Comparison of ENCODE assay signal across 10 cellular contexts in genomic region chr20:35467339-35468224, GRCh38. TPM values are rescaled to one million over a fixed set of nuclear protein-coding genes. Genes with fewer than 3 reads are reported as not detected.
A peak's percentile ranks its signal among the peaks of the same experiment; 100 is the strongest.
DNase-seq lines count a peak whose midpoint lies in the region; ATAC-seq and TF ChIP-seq lines count a peak whose summit lies in the region.
"Had no signal": no experiment of that assay in that cellular context is flagged by ENCODE, and none has a peak within 500 bp of the region (broad histone marks: within the 10 kb centered on the region; RNA-seq: fewer than 3 reads in every experiment).

No MANE protein-coding gene starts in this region.

- ATAC-seq in mucosa of descending colon (peak; percentile 31), HG02610 (IDR thresholded peaks at IDR 0.05; ENCODE audit: unreplicated experiment) (no peak), esophagus mucosa (no peak)

- H3K9me3 ChIP-seq in ectodermal cell (ENCODE audit: control insufficient read depth, low read length) (no peaks in the 10 kb centered on the region), mucosa of descending colon (no peaks in the 10 kb centered on the region)

- intact Hi-C loops in mucosa of descending colon (cut with DNase I, micrococcal nuclease), result no loop called here

- H3K4me1 ChIP-seq in ectodermal cell (ENCODE audit: control insufficient read depth, insufficient read depth, low read length), result peaks cover 13% of the 10 kb centered on the region
- no peaks in the 10 kb centered on the region for H3K4me1 ChIP-seq in mucosa of descending colon (ENCODE audit: low read depth)

- DNase-seq in AG08396 (ENCODE audit: low spot score) (peak; percentile 49), HT1080 (ENCODE audit: low read depth) (peak; percentile 65), mucosa of descending colon (no peak), DMS53 treated with DMSO at 0.1 percent for 48 hours (lab: John Stamatoyannopoulos, UW; ENCODE audit: unreplicated experiment) (no peak)
- DNase-seq in stimulated activated CD4-positive, alpha-beta T cell treated with anti-CD3 and anti-CD28 coated beads, Interleukin-12 subunit alpha, Interleukin-12 subunit beta, amount 100 ng/mL, for 4 hours, result no peak
- DNase-seq: activated naive CD8-positive, alpha-beta T cell treated with anti-CD3 and anti-CD28 coated beads, Interleukin-2, amount 10 ng/mL, durations not matched to agents 7 days and 5 days; foreskin melanocyte had no signal

- H3K36me3 ChIP-seq in ectodermal cell (ENCODE audit: control insufficient read depth, insufficient read depth, low read length), result peaks cover 24% of the 10 kb centered on the region
- no peaks in the 10 kb centered on the region for H3K36me3 ChIP-seq in mucosa of descending colon (ENCODE audit: low read depth)

- no peak for TF ChIP-seq CTCF in mucosa of descending colon (IDR thresholded peaks at IDR 0.05)

- no peaks in the 10 kb centered on the region for H3K27me3 ChIP-seq in ectodermal cell (ENCODE audit: control insufficient read depth, insufficient read depth, low read length, poor library complexity, severe bottlenecking)

- H3K4me3 ChIP-seq in ectodermal cell (ENCODE audit: insufficient read depth, low read depth, low read length) (no peak overlapping the region), mucosa of descending colon (no peak overlapping the region)

- peak overlapping the region; percentile 30 for H3K27ac ChIP-seq in ectodermal cell (ENCODE audit: insufficient read depth, low read depth, low read length, poor library complexity, severe bottlenecking)

- WGBS in ectodermal cell, 2 experiments, result 76 to 81% methylated on average over 9 of the region's 9 CpGs

RNA-seq across cellular contexts. Expression of gene CEP250, which starts 12.2 kb away (rescaled TPM):
- 45.9 and 51.7 TPM in 2 replicates for total RNA-seq in HT1080 (2014; rRNA removed; shearing (Covaris generic))
- 13.9 and 18.0 TPM in 2 replicates for polyA plus RNA-seq in HT1080 (2015; cell fraction: cytosol; rRNA removed)
- 46.5 and 55.7 TPM in 2 replicates for polyA plus RNA-seq in HT1080 (2015; cell fraction: nucleus; rRNA removed)
- 37.1 TPM for polyA plus RNA-seq in ectodermal cell (2013, experiment 1 of 4)
- polyA plus RNA-seq in ectodermal cell (2013, experiment 2 of 4), result 49.2 TPM
- polyA plus RNA-seq in ectodermal cell (2013, experiment 3 of 4), result 29.0 TPM
- polyA plus RNA-seq in ectodermal cell (2013, experiment 4 of 4), result 37.0 TPM
- total RNA-seq in mucosa of descending colon, result 10 to 100 TPM; 18.1 to 37.8 (median 27.3) TPM
- 13.6 TPM for total RNA-seq in esophagus mucosa

RNA-seq across cellular contexts. Expression of gene GDF5, which starts 29.6 kb away (rescaled TPM):
- total RNA-seq in HT1080 (2014; rRNA removed; shearing (Covaris generic)), result 0.10 TPM in 2 replicates
- 0.29 and 0.41 TPM in 2 replicates for polyA plus RNA-seq in HT1080 (2015; cell fraction: cytosol; rRNA removed)
- polyA plus RNA-seq in HT1080 (2015; cell fraction: nucleus; rRNA removed), result 0.17 and 0.55 TPM in 2 replicates
- polyA plus RNA-seq in ectodermal cell (2013, experiment 1 of 4), result 0.26 TPM
- polyA plus RNA-seq in ectodermal cell (2013, experiment 2 of 4), result 0.41 TPM
- polyA plus RNA-seq in ectodermal cell (2013, experiment 3 of 4), result 0.21 TPM
- polyA plus RNA-seq in ectodermal cell (2013, experiment 4 of 4), result 0.45 TPM
- total RNA-seq in mucosa of descending colon (1 to 10 TPM in 1 of 3 donors, under 1 TPM in 1, not detected in 1; 0.24 to 2.3 TPM), esophagus mucosa (not detected)
- total RNA-seq: activated naive CD8-positive, alpha-beta T cell treated with anti-CD3 and anti-CD28 coated beads, Interleukin-2, amount 10 ng/mL, durations not matched to agents 7 days and 5 days had no signal

RNA-seq across cellular contexts. Expression of gene UQCC1, which starts 55.8 kb away (rescaled TPM):
- total RNA-seq in HT1080 (2014; rRNA removed; shearing (Covaris generic)), result 55.7 and 58.1 TPM in 2 replicates
- 45.1 and 49.3 TPM in 2 replicates for polyA plus RNA-seq in HT1080 (2015; cell fraction: cytosol; rRNA removed)
- polyA plus RNA-seq in HT1080 (2015; cell fraction: nucleus; rRNA removed), result 123 and 145 TPM in 2 replicates
- polyA plus RNA-seq in ectodermal cell (2013, experiment 1 of 4), result 69.1 TPM
- 63.0 TPM for polyA plus RNA-seq in ectodermal cell (2013, experiment 2 of 4)
- polyA plus RNA-seq in ectodermal cell (2013, experiment 3 of 4), result 49.0 TPM
- polyA plus RNA-seq in ectodermal cell (2013, experiment 4 of 4), result 58.7 TPM
- total RNA-seq in mucosa of descending colon, result 10 to 100 TPM; 43.7 to 88.4 (median 67.9) TPM
- 32.5 TPM for total RNA-seq in esophagus mucosa

Comparison
In these comparisons a context has a peak if more than half of its experiments do, and no peak if none do; other contexts are left out.
1. DNase-seq: peak in AG08396 (single experiment) and HT1080 (single experiment); none in mucosa of descending colon (0 of 3), DMS53 treated with DMSO at 0.1 percent for 48 hours (single experiment) and stimulated activated CD4-positive, alpha-beta T cell treated with anti-CD3 and anti-CD28 coated beads, Interleukin-12 subunit alpha, Interleukin-12 subunit beta, amount 100 ng/mL, for 4 hours (single experiment).